9 cellular contexts compared by ENCODE assay signal in genomic region chr4:84681488-84682274, GRCh38.
DNase-seq lines count a peak whose midpoint lies in the region; ATAC-seq and TF ChIP-seq lines count a peak whose summit lies in the region.
"Had no signal": no experiment of that assay in that cellular context is flagged by ENCODE, and none has a peak within 500 bp of the region (broad histone marks: within the 10 kb centered on the region; RNA-seq: fewer than 3 reads in every experiment).

No MANE protein-coding gene starts in this region.

- no peak for DNase-seq in T-helper 2 cell treated with Interferon-gamma antibody and Interleukin-4, amounts not matched to agents 5 μg/mL and 100 μg/mL, for 36 hours (ENCODE audit: low spot score)
- DNase-seq in T-helper 2 cell (no peak), hepatocyte (ENCODE audit: low spot score) (peak; percentile 32), substantia nigra (lab: John Stamatoyannopoulos, UW) (peak in 20 of 49 donors; percentile 5 to 64 (median 15)), activated gamma-delta T cell treated with Interleukin-2 at 50 U/mL for 16 hours (no peak)
- peak; percentile 19 for DNase-seq in activated naive CD8-positive, alpha-beta T cell treated with anti-CD3 and anti-CD28 coated beads for 36 hours
- DNase-seq: activated CD8-positive, alpha-beta memory T cell treated with anti-CD3 and anti-CD28 coated beads, Interleukin-2, amount 50 U/mL, for 4 hours had no signal

- peak; percentile 18 for TF ChIP-seq CTCF in hepatocyte (IDR thresholded peaks at IDR 0.05; ENCODE audit: poor library complexity)

- WGBS in hepatocyte (ENCODE audit: low lambda C conversion rate, missing lambda C conversion rate): 76% methylated on average over 2 of the region's 2 CpGs

- ATAC-seq in HG02938 (IDR thresholded peaks at IDR 0.05; ENCODE audit: unreplicated experiment) (no peak), HG02884 (IDR thresholded peaks at IDR 0.05; ENCODE audit: unreplicated experiment) (no peak)

- H3K9me3 ChIP-seq in hepatocyte (ENCODE audit: low read depth): no peaks in the 10 kb centered on the region

- H2AFZ ChIP-seq in hepatocyte: no peak overlapping the region

- no peaks in the 10 kb centered on the region for H4K20me1 ChIP-seq in hepatocyte (ENCODE audit: insufficient read depth, poor library complexity, severe bottlenecking)

- H3K36me3 ChIP-seq in hepatocyte (replicated peaks; ENCODE audit: insufficient read depth, low read depth): no peaks in the 10 kb centered on the region

- peak overlapping the region; percentile 47 for H3K4me3 Mint-ChIP-seq in T-helper 2 cell treated with Interferon-gamma antibody and Interleukin-4, amounts not matched to agents 5 μg/mL and 100 μg/mL, for 36 hours
- no peak overlapping the region for H3K4me3 Mint-ChIP-seq in activated naive CD8-positive, alpha-beta T cell treated with anti-CD3 and anti-CD28 coated beads for 36 hours

- no peak overlapping the region for H3K4me3 ChIP-seq in hepatocyte

- no peaks in the 10 kb centered on the region for H3K9me2 ChIP-seq in hepatocyte (replicated peaks; ENCODE audit: insufficient read depth)

- H3K27me3 ChIP-seq in hepatocyte: no peaks in the 10 kb centered on the region

- peak overlapping the region; percentile 36 for H3K4me2 ChIP-seq in hepatocyte

- H3K79me2 ChIP-seq in hepatocyte: no peaks in the 10 kb centered on the region

- H3K27ac ChIP-seq in hepatocyte: peak overlapping the region; percentile 76
- peak overlapping the region; percentile 33 for H3K27ac ChIP-seq in substantia nigra (ENCODE audit: low read depth, low read length, poor library complexity, severe bottlenecking)

- H3K36me3 Mint-ChIP-seq in T-helper 2 cell treated with Interferon-gamma antibody and Interleukin-4, amounts not matched to agents 5 μg/mL and 100 μg/mL, for 36 hours (ENCODE audit: low read depth): no peaks in the 10 kb centered on the region
- no peaks in the 10 kb centered on the region for H3K36me3 Mint-ChIP-seq in activated naive CD8-positive, alpha-beta T cell treated with anti-CD3 and anti-CD28 coated beads for 36 hours

- peaks cover 4% of the 10 kb centered on the region for H3K4me1 ChIP-seq in hepatocyte (ENCODE audit: insufficient read depth)

- no peak overlapping the region for H3K27ac Mint-ChIP-seq in T-helper 2 cell treated with Interferon-gamma antibody and Interleukin-4, amounts not matched to agents 5 μg/mL and 100 μg/mL, for 36 hours
- peak overlapping the region; percentile 68 for H3K27ac Mint-ChIP-seq in activated naive CD8-positive, alpha-beta T cell treated with anti-CD3 and anti-CD28 coated beads for 36 hours

- no peaks in the 10 kb centered on the region for H3K9me3 Mint-ChIP-seq in T-helper 2 cell treated with Interferon-gamma antibody and Interleukin-4, amounts not matched to agents 5 μg/mL and 100 μg/mL, for 36 hours
- H3K9me3 Mint-ChIP-seq in activated naive CD8-positive, alpha-beta T cell treated with anti-CD3 and anti-CD28 coated beads for 36 hours: no peaks in the 10 kb centered on the region

- peaks cover 13% of the 10 kb centered on the region for H3K4me1 Mint-ChIP-seq in T-helper 2 cell treated with Interferon-gamma antibody and Interleukin-4, amounts not matched to agents 5 μg/mL and 100 μg/mL, for 36 hours (ENCODE audit: low read depth)
- peaks cover 21% of the 10 kb centered on the region for H3K4me1 Mint-ChIP-seq in activated naive CD8-positive, alpha-beta T cell treated with anti-CD3 and anti-CD28 coated beads for 36 hours

- H3K27me3 Mint-ChIP-seq in T-helper 2 cell treated with Interferon-gamma antibody and Interleukin-4, amounts not matched to agents 5 μg/mL and 100 μg/mL, for 36 hours (ENCODE audit: low read depth): peaks cover 2% of the 10 kb centered on the region
- H3K27me3 Mint-ChIP-seq in activated naive CD8-positive, alpha-beta T cell treated with anti-CD3 and anti-CD28 coated beads for 36 hours: peaks cover 12% of the 10 kb centered on the region

Comparison
In these comparisons a context has a peak if more than half of its experiments do, and no peak if none do; other contexts are left out.
1. DNase-seq: peak in activated naive CD8-positive, alpha-beta T cell treated with anti-CD3 and anti-CD28 coated beads for 36 hours (single experiment) and hepatocyte (single experiment); none in T-helper 2 cell treated with Interferon-gamma antibody and Interleukin-4, amounts not matched to agents 5 μg/mL and 100 μg/mL, for 36 hours (single experiment), T-helper 2 cell (0 of 5) and activated gamma-delta T cell treated with Interleukin-2 at 50 U/mL for 16 hours (single experiment).